Comparison of ENCODE assay signal across 19 cellular contexts in the genomic region with DNA sequence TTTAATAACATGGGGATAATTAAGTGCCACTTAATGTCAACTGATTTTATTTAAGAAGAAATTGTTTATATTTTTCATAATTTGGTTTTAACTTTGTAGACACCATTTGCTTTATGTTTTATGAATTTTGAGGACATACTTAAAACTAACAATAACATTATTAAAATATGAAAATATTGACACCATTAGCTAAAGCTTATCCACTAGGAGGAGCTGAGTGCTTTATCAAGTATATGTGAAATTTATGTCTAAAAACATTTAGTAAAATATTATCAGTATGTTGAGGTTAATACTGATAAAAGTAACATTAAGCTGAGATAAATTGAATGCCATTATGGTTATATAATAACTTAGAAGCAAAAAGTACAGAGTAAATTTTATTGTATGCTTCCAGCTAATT.
DNase-seq lines count a peak whose midpoint lies in the region; ATAC-seq and TF ChIP-seq lines count a peak whose summit lies in the region.
"Had no signal": no experiment of that assay in that cellular context is flagged by ENCODE, and none has a peak within 500 bp of the region (broad histone marks: within the 10 kb centered on the region; RNA-seq: fewer than 3 reads in every experiment).

No MANE protein-coding gene starts in this region.

- TF ChIP-seq CTCF in SK-N-SH (IDR thresholded peaks at IDR 0.05) (peak; percentile 28), fibroblast of the aortic adventitia (IDR thresholded peaks at IDR 0.05; ENCODE audit: insufficient read depth, low read length) (peak; percentile 5), type B pancreatic cell (conservative IDR thresholded peaks at IDR 0.05) (peak; percentile 15)

- ATAC-seq in SK-N-SH treated with all-trans-retinoic acid at 6 μM for 48 hours (no peak), HG03280 (IDR thresholded peaks at IDR 0.05; ENCODE audit: unreplicated experiment) (no peak), HG03025 (IDR thresholded peaks at IDR 0.05; ENCODE audit: low FRiP score, unreplicated experiment) (no peak), GM21515 (IDR thresholded peaks at IDR 0.05; ENCODE audit: unreplicated experiment) (no peak)
- ATAC-seq: GM12878 had no signal

- no peak overlapping the region for H3K4me3 Mint-ChIP-seq in type B pancreatic cell

- no peak overlapping the region for H3K9ac ChIP-seq in SK-N-SH

- H3K4me1 Mint-ChIP-seq in type B pancreatic cell (ENCODE audit: unreplicated experiment): no peaks in the 10 kb centered on the region

- no peaks in the 10 kb centered on the region for H3K36me3 ChIP-seq in SK-N-SH (replicated peaks in 1 of 2; ENCODE audit: control insufficient read depth in 1 of 2, insufficient read depth in 2 of 2, low read length in 1 of 2)
- H3K36me3 ChIP-seq: SJSA1 had no signal

- H3K27ac ChIP-seq in SK-N-SH (ENCODE audit: low read depth in 2 of 2, low read length in 1 of 2): no peak overlapping the region
- H3K27ac ChIP-seq: SJSA1 had no signal

- no peaks in the 10 kb centered on the region for H4K20me1 ChIP-seq in SK-N-SH (ENCODE audit: insufficient read depth)

- no peaks in the 10 kb centered on the region for H3K9me2 ChIP-seq in SK-N-SH

- H2AFZ ChIP-seq in SK-N-SH (ENCODE audit: low read depth): no peak overlapping the region

- DNase-seq in SK-N-SH (no peak), SK-MEL-5 (ENCODE audit: low read depth, low spot score) (peak; percentile 12), fibroblast of the aortic adventitia (ENCODE audit: low read depth) (no peak), type B pancreatic cell (ENCODE audit: extremely low spot score, unreplicated experiment) (no peak)
- DNase-seq: 8988T, DND-41, GDM1, GOT3, KG1, NCI-H1048, NCI-H1436 treated with DMSO at 0.1 percent for 48 hours, NCI-H2081 treated with DMSO at 0.1 percent for 48 hours, NCI-H526 treated with DMSO at 0.1 percent for 48 hours had no signal

- CTCF ChIA-PET in SK-N-SH (lab: Yijun Ruan, JAX): interaction anchor here (0.9 kb wide), 1 partner anchor 46 kb away, joined by 3 read pairs; no protein-coding TSS in a partner anchor

- peaks cover 7% of the 10 kb centered on the region for H3K27me3 Mint-ChIP-seq in type B pancreatic cell

- no peaks in the 10 kb centered on the region for H3K27me3 ChIP-seq in SK-N-SH (ENCODE audit: insufficient read depth)
- H3K27me3 ChIP-seq: SJSA1 had no signal

- POLR2A ChIA-PET in SK-N-SH (lab: Yijun Ruan, JAX): no interaction called here

- in situ Hi-C loops in SK-MEL-5 (cut with HindIII; ENCODE audit: low pct_unique_long_range_greater_than_20kb, low sequenced_read_pairs): no loop called here

- no peak overlapping the region for H3K4me2 ChIP-seq in SK-N-SH

- no peaks in the 10 kb centered on the region for H3F3A ChIP-seq in SK-N-SH (replicated peaks; ENCODE audit: insufficient read depth)

- H3K79me2 ChIP-seq in SK-N-SH (ENCODE audit: insufficient read depth): no peaks in the 10 kb centered on the region

- no peak overlapping the region for H3K27ac Mint-ChIP-seq in type B pancreatic cell

- H3K9me3 Mint-ChIP-seq in type B pancreatic cell: peaks cover 13% of the 10 kb centered on the region

- no peak for TF ChIP-seq EP300 in SK-N-SH (IDR thresholded peaks at IDR 0.05; ENCODE audit: borderline replicate concordance in 1 of 2, low read depth in 1 of 2, low read length in 1 of 2)

- no peak overlapping the region for H3K4me3 ChIP-seq in SK-N-SH (ENCODE audit: low read depth in 2 of 2, low read length in 1 of 2)
- no peak overlapping the region for H3K4me3 ChIP-seq in fibroblast of the aortic adventitia (ENCODE audit: low read depth, low read length)
- H3K4me3 ChIP-seq: GM12878, SJSA1 had no signal

- no peaks in the 10 kb centered on the region; a peak in 1 of 4 replicates for H3K4me1 ChIP-seq in SK-N-SH (ENCODE audit: control insufficient read depth in 1 of 2, insufficient read depth in 2 of 2, low read depth in 1 of 2, low read length in 1 of 2)
- H3K4me1 ChIP-seq: SJSA1 had no signal

- peaks cover 13% of the 10 kb centered on the region; the same call in 1 of the 2 replicates for H3K9me3 ChIP-seq in SK-N-SH
- H3K9me3 ChIP-seq: SJSA1 had no signal

- no peak for TF ChIP-seq RAD21 in SK-N-SH (IDR thresholded peaks at IDR 0.05; ENCODE audit: low read length)

- no peaks in the 10 kb centered on the region for H3K36me3 Mint-ChIP-seq in type B pancreatic cell

TF ChIP-seq in SK-N-SH, 30 proteins besides CTCF, POLR2A, EP300 and RAD21:
- TF ChIP-seq EZH2phosphoT487 (IDR thresholded peaks at IDR 0.05; ENCODE audit: borderline replicate concordance, low read depth): no peak
- no peak for TF ChIP-seq RFX5 (IDR thresholded peaks at IDR 0.05; ENCODE audit: low read length)
- TF ChIP-seq, protein P1, sequence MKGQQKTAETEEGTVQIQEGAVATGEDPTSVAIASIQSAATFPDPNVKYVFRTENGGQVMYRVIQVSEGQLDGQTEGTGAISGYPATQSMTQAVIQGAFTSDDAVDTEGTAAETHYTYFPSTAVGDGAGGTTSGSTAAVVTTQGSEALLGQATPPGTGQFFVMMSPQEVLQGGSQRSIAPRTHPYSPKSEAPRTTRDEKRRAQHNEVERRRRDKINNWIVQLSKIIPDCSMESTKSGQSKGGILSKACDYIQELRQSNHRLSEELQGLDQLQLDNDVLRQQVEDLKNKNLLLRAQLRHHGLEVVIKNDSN (IDR thresholded peaks at IDR 0.05; ENCODE audit: borderline replicate concordance, low read depth): no peak
- no peak for TF ChIP-seq SIN3A (IDR thresholded peaks at IDR 0.05; ENCODE audit: borderline replicate concordance, low read depth, low read length)
- no peak for TF ChIP-seq NFIC (IDR thresholded peaks at IDR 0.05; ENCODE audit: borderline replicate concordance)
- TF ChIP-seq JUND (IDR thresholded peaks at IDR 0.05): no peak
- no peak for TF ChIP-seq SMC3 (IDR thresholded peaks at IDR 0.05; ENCODE audit: low read depth, low read length)

TF ChIP-seq in SK-N-SH treated with all-trans-retinoic acid at 6 μM for 48 hours, 23 proteins besides CTCF, POLR2A, EP300 and RAD21:
- no peak for TF ChIP-seq TOX (CRISPR knock-in tag; IDR thresholded peaks at IDR 0.05; ENCODE audit: borderline replicate concordance)
- no peak for TF ChIP-seq ARNTL (CRISPR knock-in tag; IDR thresholded peaks at IDR 0.05; ENCODE audit: borderline replicate concordance, low read depth)
